35 cellular contexts compared by ENCODE assay signal in the genomic region with DNA sequence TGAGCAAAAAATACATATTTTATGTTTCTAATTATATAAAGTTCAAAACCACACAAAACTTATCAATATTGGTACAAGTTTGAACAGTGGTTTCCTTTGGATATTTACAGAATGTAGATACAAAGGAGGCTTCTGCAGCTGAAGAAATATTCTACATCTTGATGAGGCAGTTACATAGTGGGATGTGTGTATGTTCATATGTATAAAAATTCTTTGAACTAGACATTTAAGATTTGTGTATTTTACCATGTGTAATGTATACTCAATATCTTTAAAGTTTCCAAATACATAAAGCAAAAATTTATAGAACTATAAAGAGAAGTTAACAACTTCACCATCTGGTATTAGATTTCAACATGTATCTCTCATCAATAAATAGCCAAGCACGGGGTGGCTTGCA.
"Had no signal": no experiment of that assay in that cellular context is flagged by ENCODE, and none has a peak within 500 bp of the region (broad histone marks: within the 10 kb centered on the region; RNA-seq: fewer than 3 reads in every experiment).

No MANE protein-coding gene starts in this region.

- H3K36me3 ChIP-seq: MG63 had no signal

- DNase-seq: Karpas-422, Kasumi-1, MG63, MM.1S, MV-4-11, NCI-H1048, NCI-H1092, NCI-H1092 treated with DMSO at 0.1 percent for 48 hours, NCI-H1105, NCI-H1105 treated with DMSO at 0.1 percent for 48 hours, NCI-H1417, NCI-H1417 treated with DMSO at 0.1 percent for 48 hours, NCI-H1436, NCI-H1436 treated with DMSO at 0.1 percent for 48 hours, NCI-H146, NCI-H1694, NCI-H1694 treated with DMSO at 0.1 percent for 48 hours, NCI-H187, NCI-H187 treated with DMSO at 0.1 percent for 48 hours, NCI-H1930, NCI-H2029, NCI-H2029 treated with DMSO at 0.1 percent for 48 hours, NCI-H2081, NCI-H2081 treated with DMSO at 0.1 percent for 48 hours, NCI-H2107, NCI-H2171, NCI-H2171 treated with DMSO at 0.1 percent for 48 hours, NCI-H2227 treated with DMSO at 0.1 percent for 48 hours, NCI-H226, NCI-H345, NCI-H446, NCI-H446 treated with DMSO at 0.1 percent for 48 hours, NCI-H510A, NCI-H510A treated with DMSO at 0.1 percent for 48 hours, NCI-H524 had no signal

- H3K4me3 ChIP-seq: MG63 had no signal

- H3K9me3 ChIP-seq: MG63 had no signal

- H3K27me3 ChIP-seq: MG63 had no signal
